ENCODE assay signal across 8 cellular contexts in the genomic region with DNA sequence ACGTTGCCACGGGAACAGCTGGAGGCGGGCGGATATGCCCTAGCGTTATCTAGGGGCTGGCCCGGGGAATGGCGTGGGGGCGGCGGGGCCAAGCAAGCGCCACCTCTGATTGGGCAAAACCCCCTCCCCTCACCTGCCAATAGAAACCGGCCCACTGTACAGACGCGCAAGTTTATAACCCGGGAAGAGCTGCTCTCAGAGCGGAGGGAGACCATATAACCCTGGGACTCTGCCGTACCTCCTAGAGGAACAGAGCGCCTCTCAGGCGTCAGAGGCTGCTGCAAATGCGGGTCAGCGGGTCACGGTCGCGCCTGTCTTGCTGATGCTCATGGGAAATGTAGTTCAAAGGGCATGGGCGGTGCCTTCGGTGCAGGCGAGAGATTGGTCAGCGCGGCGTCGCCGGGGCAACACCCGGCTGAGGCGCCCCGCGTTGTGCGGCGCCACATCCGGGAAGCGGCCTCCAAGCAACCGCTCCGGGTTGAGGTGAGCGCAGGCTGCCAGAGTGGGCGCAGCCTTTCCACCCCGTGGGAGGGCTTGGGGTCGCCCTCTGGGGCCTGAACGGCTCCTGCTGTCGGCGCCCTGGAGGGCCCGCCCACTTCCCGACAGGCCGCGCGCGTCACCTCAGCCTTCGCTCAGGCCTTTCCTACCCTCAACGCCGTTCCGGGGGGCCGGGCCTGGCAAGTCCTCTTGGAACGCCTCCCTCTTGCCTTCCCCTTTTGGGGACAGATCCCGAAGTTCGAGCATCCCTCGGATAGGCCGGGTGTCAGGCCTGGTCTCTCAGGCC. TPM values are rescaled to one million over a fixed set of nuclear protein-coding genes. Genes with fewer than 3 reads are reported as not detected.
DNase-seq lines count a peak whose midpoint lies in the region; ATAC-seq and TF ChIP-seq lines count a peak whose summit lies in the region.

A gene (plus strand): TSS at position 639 of the 784 bp plus-strand sequence. CDS start 867 bp downstream, outside the sequence.

- H3K27ac ChIP-seq in spleen = peak within 1 kb of the TSS; percentile 84 to 95 (median 89)

- peaks cover 23% of the 10 kb centered on the region for H3K36me3 Mint-ChIP-seq in central memory CD8-positive, alpha-beta T cell (ENCODE audit: insufficient read depth)

- H3K27me3 ChIP-seq in spleen (replicated peaks in 1 of 7) = no peaks in the 10 kb centered on the region

- H3K27ac Mint-ChIP-seq in central memory CD8-positive, alpha-beta T cell (ENCODE audit: low read depth) = peak within 1 kb of the TSS; percentile 91

- peaks cover 8% of the 10 kb centered on the region for H3K4me1 Mint-ChIP-seq in central memory CD8-positive, alpha-beta T cell

- H3K4me3 ChIP-seq in AG10803 (ENCODE audit: low read length) (peak within 1 kb of the TSS; percentile 75), spleen (peak within 1 kb of the TSS; percentile 60 to 92 (median 70))

- H3K9me3 ChIP-seq in spleen = no peaks in the 10 kb centered on the region

- ATAC-seq in GM19035 (IDR thresholded peaks at IDR 0.05; ENCODE audit: unreplicated experiment) (peak; percentile 87), HG03342 (IDR thresholded peaks at IDR 0.05; ENCODE audit: unreplicated experiment) (peak; percentile 79)
- peak; percentile 90 for ATAC-seq in central memory CD8-positive, alpha-beta T cell (replicated peaks; ENCODE audit: extremely low read depth, poor library complexity, severe bottlenecking)

- peaks cover 13 to 26% (median 22%) of the 10 kb centered on the region in 6 donors for H3K4me1 ChIP-seq in spleen

- TF ChIP-seq CTCF in AG10803 (conservative IDR thresholded peaks at IDR 0.05; ENCODE audit: low read length) = no peak
- peak in 4 of 11 experiments; percentile 17 to 34 (median 24) for TF ChIP-seq CTCF in spleen (IDR thresholded peaks at IDR 0.05 in 8 of 11, conservative IDR thresholded peaks at IDR 0.05 in 3 of 11)

- H3K36me3 ChIP-seq in spleen = peaks cover 0 to 53% (median 27%) of the 10 kb centered on the region in 6 donors

- DNase-seq in AG10803 (ENCODE audit: low read depth) = peak; percentile 96
- DNase-seq in NCI-H345 treated with DMSO at 0.1 percent for 48 hours (lab: John Stamatoyannopoulos, UW; ENCODE audit: unreplicated experiment) = peak; percentile 67
- peak; percentile 92 for DNase-seq in activated CD4-positive, CD25-positive, alpha-beta regulatory T cell treated with anti-CD3 and anti-CD28 coated beads, Interleukin-2, amount 50 U/mL, for 16 hours (ENCODE audit: low read depth, low spot score)
- DNase-seq in central memory CD8-positive, alpha-beta T cell (ENCODE audit: low spot score in 2 of 2) = peak; percentile 89 to 96
- peak; percentile 98 for DNase-seq in iris pigment epithelial cell (ENCODE audit: low read depth)
- peak; percentile 98 for DNase-seq in spleen

- WGBS in spleen, 5 donors = 0 to 1% (median 1%) methylated on average over 48 to 64 of the region's 64 CpGs

- intact Hi-C loops in spleen (cut with DNase I; ENCODE audit: low total_unique reads) = no loop called here

- H3K9me3 Mint-ChIP-seq in central memory CD8-positive, alpha-beta T cell = no peaks in the 10 kb centered on the region

- H3K4me3 Mint-ChIP-seq in central memory CD8-positive, alpha-beta T cell = peak within 1 kb of the TSS; percentile 77

- H3K27me3 Mint-ChIP-seq in central memory CD8-positive, alpha-beta T cell = no peaks in the 10 kb centered on the region

- TF ChIP-seq POLR2A in spleen (IDR thresholded peaks at IDR 0.05) = no peak

RNA-seq across cellular contexts. Expression of the gene that starts here (rescaled TPM):
- total RNA-seq in spleen = 10 to 100 TPM in 6 of 7 donors, 1 to 10 TPM in 1; 9.8 to 18.8 (median 11.3) TPM
- 10 to 100 TPM in 2 of 3 donors, 1 to 10 TPM in 1; 7.1 to 13.2 (median 12.6) TPM for polyA plus RNA-seq in spleen

Comparison
In these comparisons a context has a peak if more than half of its experiments do, and no peak if none do; other contexts are left out.
1. Peak in every context shown above with its lines: DNase-seq, ATAC-seq, H3K4me3 ChIP-seq and H3K27ac ChIP-seq.